In the genomic region with DNA sequence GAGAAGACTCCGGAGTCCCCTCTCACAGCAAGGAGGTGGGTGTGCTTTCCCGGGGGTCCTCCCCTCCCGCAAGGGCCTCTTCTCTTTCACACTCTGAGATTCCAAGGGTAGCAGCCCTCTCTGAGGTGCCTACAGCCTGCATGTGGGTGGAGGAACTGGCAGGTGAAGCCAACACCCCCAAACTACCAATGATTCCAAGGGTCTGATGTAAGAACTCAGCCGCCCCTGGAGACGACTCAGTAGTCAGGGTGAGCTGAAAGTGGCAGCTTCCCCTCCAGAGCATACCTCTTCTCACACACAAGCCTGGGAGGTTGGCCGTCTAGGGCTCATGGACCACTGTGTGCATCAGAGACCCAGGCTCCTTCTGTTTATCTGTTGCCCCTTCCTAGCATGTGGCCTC, we compare ENCODE assay signal across 15 cellular contexts.
"Had no signal": no experiment of that assay in that cellular context is flagged by ENCODE, and none has a peak within 500 bp of the region (broad histone marks: within the 10 kb centered on the region; RNA-seq: fewer than 3 reads in every experiment).

No MANE protein-coding gene starts in this region.

- ATAC-seq: SK-N-SH treated with all-trans-retinoic acid at 6 μM for 48 hours had no signal

- DNase-seq: KBM-7, NCI-H1092, NCI-H1105 treated with DMSO at 0.1 percent for 48 hours, NCI-H1417 treated with DMSO at 0.1 percent for 48 hours, NCI-H187, NCI-H2029 treated with DMSO at 0.1 percent for 48 hours, NCI-H2171 treated with DMSO at 0.1 percent for 48 hours, NCI-H524, NCI-H526 treated with DMSO at 0.1 percent for 48 hours, NCI-H748 treated with DMSO at 0.1 percent for 48 hours, RPMI8226, SHP77, T-helper 1 cell had no signal

- FAIRE-seq: RCC 7860 had no signal
